14 cellular contexts compared by ENCODE assay signal in the genomic region with DNA sequence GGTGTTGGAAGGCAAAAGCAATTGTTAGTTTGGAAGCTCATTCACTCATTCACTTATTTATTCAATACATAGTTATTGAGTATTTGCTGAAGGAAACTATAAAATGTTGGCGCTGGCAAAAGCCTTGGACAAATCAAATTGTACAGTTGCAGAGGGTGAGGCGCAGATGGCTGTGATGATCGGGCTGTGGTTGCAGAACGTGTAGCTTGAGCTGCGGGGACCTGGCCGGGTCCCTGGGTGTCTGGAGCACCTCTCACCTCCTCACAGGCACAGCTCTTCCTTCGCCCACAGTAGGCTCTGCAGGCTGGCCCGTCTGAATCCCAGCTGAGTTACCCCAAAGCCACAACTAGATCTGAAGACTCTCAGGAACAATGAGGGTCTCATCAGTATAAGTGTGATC.
"Had no signal": no experiment of that assay in that cellular context is flagged by ENCODE, and none has a peak within 500 bp of the region (broad histone marks: within the 10 kb centered on the region; RNA-seq: fewer than 3 reads in every experiment).

No MANE protein-coding gene starts in this region.

- H3K4me3 ChIP-seq: breast epithelium, dorsolateral prefrontal cortex, esophagus muscularis mucosa, lung had no signal

- DNase-seq: activated CD4-positive, CD25-positive, alpha-beta regulatory T cell; activated gamma-delta T cell treated with Interleukin-2 at 50 U/mL for 16 hours; activated naive CD8-positive, alpha-beta T cell treated with anti-CD3 and anti-CD28 coated beads, Interleukin-2, amount 10 ng/mL, durations not matched to agents 7 days and 5 days; left cardiac atrium; right cardiac atrium; stimulated activated naive B cell treated with anti-CD40 and anti-IgM and Interleukin-4, amounts not matched to agents 10 μg/mL and 1 μg/mL and 100 μg/mL, for 72 hours; trophoblast cell had no signal

- H3K27ac ChIP-seq: breast epithelium, neutrophil had no signal

- H3K27me3 Mint-ChIP-seq: activated naive CD8-positive, alpha-beta T cell treated with anti-CD3 and anti-CD28 coated beads, Interleukin-2, amount 10 ng/mL, durations not matched to agents 7 days and 5 days; naive thymus-derived CD4-positive, alpha-beta T cell had no signal

- H3K9me3 ChIP-seq: breast epithelium, esophagus muscularis mucosa, neutrophil had no signal

- FAIRE-seq: endometrium had no signal

- H3K4me1 Mint-ChIP-seq: stimulated activated naive B cell treated with anti-CD40 and anti-IgM and Interleukin-4, amounts not matched to agents 10 μg/mL and 1 μg/mL and 100 μg/mL, for 72 hours had no signal

- H3K36me3 ChIP-seq: breast epithelium, esophagus muscularis mucosa, neutrophil had no signal

- H3K27ac Mint-ChIP-seq: activated naive CD8-positive, alpha-beta T cell treated with anti-CD3 and anti-CD28 coated beads, Interleukin-2, amount 10 ng/mL, durations not matched to agents 7 days and 5 days; stimulated activated naive B cell treated with anti-CD40 and anti-IgM and Interleukin-4, amounts not matched to agents 10 μg/mL and 1 μg/mL and 100 μg/mL, for 72 hours had no signal

- H3K36me3 Mint-ChIP-seq: stimulated activated naive B cell treated with anti-CD40 and anti-IgM and Interleukin-4, amounts not matched to agents 10 μg/mL and 1 μg/mL and 100 μg/mL, for 72 hours had no signal

- H3K4me1 ChIP-seq: breast epithelium had no signal

- H3K9me3 Mint-ChIP-seq: activated naive CD8-positive, alpha-beta T cell treated with anti-CD3 and anti-CD28 coated beads, Interleukin-2, amount 10 ng/mL, durations not matched to agents 7 days and 5 days; naive thymus-derived CD4-positive, alpha-beta T cell; stimulated activated naive B cell treated with anti-CD40 and anti-IgM and Interleukin-4, amounts not matched to agents 10 μg/mL and 1 μg/mL and 100 μg/mL, for 72 hours had no signal

- H3K27me3 ChIP-seq: breast epithelium, dorsolateral prefrontal cortex, esophagus muscularis mucosa, neutrophil had no signal

- H3K4me3 Mint-ChIP-seq: activated naive CD8-positive, alpha-beta T cell treated with anti-CD3 and anti-CD28 coated beads, Interleukin-2, amount 10 ng/mL, durations not matched to agents 7 days and 5 days; stimulated activated naive B cell treated with anti-CD40 and anti-IgM and Interleukin-4, amounts not matched to agents 10 μg/mL and 1 μg/mL and 100 μg/mL, for 72 hours had no signal
